In the genomic region with DNA sequence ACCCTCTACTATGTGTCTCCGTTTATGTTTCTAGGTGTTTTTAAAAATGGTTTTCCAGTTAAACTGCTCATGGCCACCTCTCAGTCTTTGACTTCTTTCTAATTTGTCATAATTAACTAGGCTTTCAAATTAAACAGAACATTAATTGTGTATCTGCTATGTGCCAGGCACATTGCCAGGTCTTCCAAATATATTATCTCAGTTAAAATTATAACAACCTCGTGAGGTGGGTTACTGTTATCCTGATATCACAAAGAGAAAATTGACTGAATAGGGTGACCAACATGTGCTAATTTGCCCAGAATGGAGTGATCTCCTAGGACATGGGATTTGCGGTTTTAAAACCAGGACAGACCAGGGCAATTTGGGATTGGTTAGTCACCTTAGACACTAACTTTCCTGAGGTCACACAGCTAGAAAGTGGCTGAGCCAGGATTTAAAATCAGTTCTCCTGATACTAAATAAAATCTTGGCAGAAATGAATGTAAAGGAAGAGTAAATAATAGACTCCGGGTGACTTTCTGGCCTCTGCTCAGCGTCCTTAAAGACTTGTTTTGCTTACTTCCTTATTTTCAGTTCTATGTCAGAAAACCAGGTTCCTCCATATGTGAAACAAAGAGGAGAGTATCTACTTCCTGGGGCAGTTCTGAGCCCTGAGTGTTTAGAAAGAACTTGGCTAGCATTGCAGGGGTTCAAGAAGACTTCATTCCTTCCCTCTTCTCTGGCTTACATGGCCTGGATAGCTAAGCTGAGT, we compare ENCODE assay signal across 16 cellular contexts.
A peak's percentile ranks its signal among the peaks of the same experiment; 100 is the strongest.
DNase-seq lines count a peak whose midpoint lies in the region; ATAC-seq and TF ChIP-seq lines count a peak whose summit lies in the region.
"Had no signal": no experiment of that assay in that cellular context is flagged by ENCODE, and none has a peak within 500 bp of the region (broad histone marks: within the 10 kb centered on the region; RNA-seq: fewer than 3 reads in every experiment).

No MANE protein-coding gene starts in this region.

- H3K36me3 ChIP-seq in BLaER1, result no peaks in the 10 kb centered on the region
- no peaks in the 10 kb centered on the region for H3K36me3 ChIP-seq in MM.1S (replicated peaks; ENCODE audit: insufficient read depth, low read length)
- H3K36me3 ChIP-seq: neural progenitor cell, SJSA1 had no signal

- no peaks in the 10 kb centered on the region; the same call in 1 of the 2 replicates for H3F3A ChIP-seq in MM.1S (ENCODE audit: insufficient read depth, low read length)

- H3K4me1 Mint-ChIP-seq in T-helper 17 cell (no peaks in the 10 kb centered on the region), naive B cell (peaks cover 58 to 81% (median 80%) of the 10 kb centered on the region in 3 donors)

- H3K4me1 ChIP-seq in BLaER1 (peaks cover 53% of the 10 kb centered on the region), MM.1S (ENCODE audit: low read length) (peaks cover 36% of the 10 kb centered on the region)

- H3K27ac ChIP-seq in BLaER1, result no peak overlapping the region
- peak overlapping the region; percentile 56; the same call in 1 of the 2 replicates for H3K27ac ChIP-seq in MM.1S (ENCODE audit: low read length)
- H3K27ac ChIP-seq: neural progenitor cell, SJSA1 had no signal

- H3K27me3 ChIP-seq in BLaER1, result peaks cover 6% of the 10 kb centered on the region; the same call in 1 of the 2 replicates
- H3K27me3 ChIP-seq in MM.1S (replicated peaks; ENCODE audit: insufficient read depth, low read length), result no peaks in the 10 kb centered on the region
- H3K27me3 ChIP-seq: neural progenitor cell, SJSA1 had no signal

- no peaks in the 10 kb centered on the region for H3K9me2 ChIP-seq in MM.1S (replicated peaks; ENCODE audit: insufficient read depth, low read length)

- H4K20me1 ChIP-seq in BLaER1, result peaks cover 6% of the 10 kb centered on the region; the same call in 1 of the 2 replicates
- H4K20me1 ChIP-seq in MM.1S (ENCODE audit: insufficient read depth, low read length), result no peaks in the 10 kb centered on the region

- ATAC-seq in T-helper 17 cell (peak; percentile 26), naive B cell (ENCODE audit: low read depth in 2 of 2) (peak; percentile 34 to 38), GM18498 (IDR thresholded peaks at IDR 0.05; ENCODE audit: unreplicated experiment) (no peak)
- ATAC-seq: left cardiac atrium had no signal

- H3K4me2 ChIP-seq in BLaER1 (peak overlapping the region; percentile 77), MM.1S (ENCODE audit: low read depth, low read length) (peak overlapping the region; percentile 62; the same call in 1 of the 2 replicates)
- H3K4me2 ChIP-seq: neural progenitor cell had no signal

- no peaks in the 10 kb centered on the region for H3K79me2 ChIP-seq in MM.1S (ENCODE audit: low read length)

- DNase-seq in MM.1S (no peak), T-helper 17 cell (no peak), naive B cell (peak; percentile 67), DMS79 treated with DMSO at 0.1 percent for 48 hours (lab: John Stamatoyannopoulos, UW) (no peak), GM13976 (ENCODE audit: low spot score) (no peak), NCI-H82 (lab: John Stamatoyannopoulos, UW) (no peak)
- DNase-seq: activated CD8-positive, alpha-beta memory T cell treated with anti-CD3 and anti-CD28 coated beads, Interleukin-2, amount 50 U/mL, for 4 hours; activated naive CD8-positive, alpha-beta T cell treated with anti-CD3 and anti-CD28 coated beads, Interleukin-2, amount 10 ng/mL, durations not matched to agents 7 days and 5 days; DND-41; left cardiac atrium; NCI-H1417 treated with DMSO at 0.1 percent for 48 hours; trophoblast cell had no signal

- H3K9ac ChIP-seq in BLaER1, result no peak overlapping the region
- no peak overlapping the region for H3K9ac ChIP-seq in MM.1S (ENCODE audit: low read length)
- H3K9ac ChIP-seq: neural progenitor cell had no signal

- H3K4me3 Mint-ChIP-seq in T-helper 17 cell, result no peak overlapping the region
- H3K4me3 Mint-ChIP-seq in naive B cell, result peak overlapping the region; percentile 49 to 91 (median 78)
- H3K4me3 Mint-ChIP-seq: activated naive CD8-positive, alpha-beta T cell treated with anti-CD3 and anti-CD28 coated beads, Interleukin-2, amount 10 ng/mL, durations not matched to agents 7 days and 5 days; neural progenitor cell had no signal

- H3K4me3 ChIP-seq in BLaER1, result no peak overlapping the region
- no peak overlapping the region for H3K4me3 ChIP-seq in MM.1S (ENCODE audit: low read length)
- H3K4me3 ChIP-seq: neural progenitor cell, SJSA1 had no signal

- H3K27me3 Mint-ChIP-seq in T-helper 17 cell, result peaks cover 10% of the 10 kb centered on the region
- peaks cover 0 to 4% (median 0%) of the 10 kb centered on the region in 3 donors for H3K27me3 Mint-ChIP-seq in naive B cell

- H3K36me3 Mint-ChIP-seq in T-helper 17 cell (ENCODE audit: low read depth) (no peaks in the 10 kb centered on the region), naive B cell (no peaks in the 10 kb centered on the region)
- H3K36me3 Mint-ChIP-seq: neural progenitor cell had no signal

- in situ Hi-C loops in GM13976 (cut with MboI; ENCODE audit: low sequenced_read_pairs, unreplicated experiment), result no loop called here

- peaks cover 0 to 1% (median 0%) of the 10 kb centered on the region in 7 donors for H3K9me3 Mint-ChIP-seq in naive B cell
- H3K9me3 Mint-ChIP-seq: neural progenitor cell had no signal

- H2AFZ ChIP-seq in MM.1S (ENCODE audit: low read length), result 0 out of 2 replicates have a peak overlapping the region, but pooled peaks have one; percentile 24
- H2AFZ ChIP-seq: neural progenitor cell had no signal

- H3K9me3 ChIP-seq in BLaER1, result no peaks in the 10 kb centered on the region
- H3K9me3 ChIP-seq in MM.1S (replicated peaks; ENCODE audit: insufficient read depth, low read length), result no peaks in the 10 kb centered on the region
- no peaks in the 10 kb centered on the region for H3K9me3 ChIP-seq in T-helper 17 cell (ENCODE audit: control insufficient read depth, low read length, poor library complexity, severe bottlenecking)
- H3K9me3 ChIP-seq: SJSA1 had no signal

- H3K27ac Mint-ChIP-seq in T-helper 17 cell (no peak overlapping the region), naive B cell (peak overlapping the region; percentile 97 to 100 (median 98))
- H3K27ac Mint-ChIP-seq: activated naive CD8-positive, alpha-beta T cell treated with anti-CD3 and anti-CD28 coated beads, Interleukin-2, amount 10 ng/mL, durations not matched to agents 7 days and 5 days; neural progenitor cell had no signal

- TF ChIP-seq CTCF in MM.1S (IDR thresholded peaks at IDR 0.05; ENCODE audit: low read length) (no peak), GM13976 (IDR thresholded peaks at IDR 0.05; ENCODE audit: borderline replicate concordance, control extremely low read depth, extremely low read depth, insufficient read depth, missing control alignments) (no peak)
